Comparison of ENCODE assay signal across 9 cellular contexts in the genomic region with DNA sequence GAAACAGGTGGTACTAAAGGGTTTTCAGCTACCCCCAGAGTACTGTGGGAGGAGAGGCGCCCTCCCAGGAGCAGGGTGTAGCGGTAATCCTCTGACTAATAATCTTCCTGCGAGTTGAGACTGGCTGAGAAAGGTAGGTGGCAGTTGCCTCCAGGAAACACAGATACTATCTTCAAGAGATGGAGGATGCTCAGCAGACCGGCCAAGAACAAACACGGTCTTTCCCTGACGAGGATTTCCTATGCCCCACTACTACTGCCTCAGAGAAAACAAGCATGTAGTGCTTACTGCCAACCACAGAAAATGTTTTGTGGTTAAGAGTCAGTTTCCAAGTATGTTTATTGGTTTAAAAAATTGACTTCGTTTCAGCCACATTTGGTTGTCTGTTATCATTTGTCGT. TPM values are rescaled to one million over a fixed set of nuclear protein-coding genes. Genes with fewer than 3 reads are reported as not detected.
A peak's percentile ranks its signal among the peaks of the same experiment; 100 is the strongest.
DNase-seq lines count a peak whose midpoint lies in the region; ATAC-seq and TF ChIP-seq lines count a peak whose summit lies in the region.
"Had no signal": no experiment of that assay in that cellular context is flagged by ENCODE, and none has a peak within 500 bp of the region (broad histone marks: within the 10 kb centered on the region; RNA-seq: fewer than 3 reads in every experiment).

No MANE protein-coding gene starts in this region.

- peak; percentile 32 for DNase-seq in NCI-H2171 treated with DMSO at 0.1 percent for 48 hours (lab: John Stamatoyannopoulos, UW)
- no peak for DNase-seq in NCI-H2171 (lab: John Stamatoyannopoulos, UW)
- peak; percentile 60 to 65 for DNase-seq in activated CD4-positive, alpha-beta T cell treated with anti-CD3 and anti-CD28 coated beads for 4 hours
- no peak for DNase-seq in dorsolateral prefrontal cortex
- DNase-seq in stimulated activated CD4-positive, alpha-beta T cell treated with anti-CD3 and anti-CD28 coated beads, Interleukin-4, amount 100 ng/mL, for 48 hours (ENCODE audit: low read depth in 2 of 2) = peak; percentile 28 to 57
- DNase-seq in medulla oblongata (ENCODE audit: extremely low spot score) = no peak
- no peak for DNase-seq in NCI-H2029 treated with DMSO at 0.1 percent for 48 hours (lab: John Stamatoyannopoulos, UW)

- intact Hi-C loops in dorsolateral prefrontal cortex (cut with DNase I) = no loop called here

- peak in 2 of 56 donors; percentile 10 to 15 for TF ChIP-seq CTCF in dorsolateral prefrontal cortex (IDR thresholded peaks at IDR 0.05 in 54 of 56, conservative IDR thresholded peaks at IDR 0.05 in 2 of 56; ENCODE audit: low read depth in 1 of 56, partially characterized antibody in 56 of 56)

- no peak overlapping the region for H3K4me3 ChIP-seq in dorsolateral prefrontal cortex
- H3K4me3 ChIP-seq: A549 had no signal

- peak overlapping the region in 37 of 59 donors; percentile 1 to 69 (median 39) for H3K27ac ChIP-seq in dorsolateral prefrontal cortex

- ATAC-seq in HG03159 (IDR thresholded peaks at IDR 0.05; ENCODE audit: unreplicated experiment) = peak; percentile 82
- ATAC-seq: A549 had no signal

- H3K27me3 ChIP-seq in dorsolateral prefrontal cortex = no peaks in the 10 kb centered on the region

RNA-seq across cellular contexts. Expression of a gene that starts 26.8 kb away (rescaled TPM):
- total RNA-seq in dorsolateral prefrontal cortex = 10 to 100 TPM; 52.9 to 88.0 (median 72.2) TPM

RNA-seq across cellular contexts. Expression of a gene that starts 38.0 kb away (rescaled TPM):
- total RNA-seq in dorsolateral prefrontal cortex = 10 to 100 TPM; 14.7 to 37.9 (median 25.3) TPM

RNA-seq across cellular contexts. Expression of a gene that starts 42.0 kb away (rescaled TPM):
- total RNA-seq in dorsolateral prefrontal cortex = 10 to 100 TPM in 99 of 120 experiments, 1 to 10 TPM in 21; 3.1 to 69.5 (median 16.1) TPM

Comparison
In these comparisons a context has a peak if more than half of its experiments do, and no peak if none do; other contexts are left out.
1. DNase-seq: peak in NCI-H2171 treated with DMSO at 0.1 percent for 48 hours (single experiment), activated CD4-positive, alpha-beta T cell treated with anti-CD3 and anti-CD28 coated beads for 4 hours (2 of 2) and stimulated activated CD4-positive, alpha-beta T cell treated with anti-CD3 and anti-CD28 coated beads, Interleukin-4, amount 100 ng/mL, for 48 hours (2 of 2); none in NCI-H2171 (single experiment), dorsolateral prefrontal cortex (0 of 10), medulla oblongata (single experiment) and NCI-H2029 treated with DMSO at 0.1 percent for 48 hours (single experiment).